ENCODE assay signal across 1 cellular context in genomic region chr2:15258385-15258784, GRCh38.
TF ChIP-seq lines count a peak whose summit lies in the region.

No MANE protein-coding gene starts in this region.

TF ChIP-seq in K562, 482 proteins besides CTCF, POLR2A, EP300 and RAD21 (continued from another document):
- TF ChIP-seq ZBTB33 (CRISPR knock-in tag; IDR thresholded peaks at IDR 0.05): peak; percentile 94
